In the genomic region with DNA sequence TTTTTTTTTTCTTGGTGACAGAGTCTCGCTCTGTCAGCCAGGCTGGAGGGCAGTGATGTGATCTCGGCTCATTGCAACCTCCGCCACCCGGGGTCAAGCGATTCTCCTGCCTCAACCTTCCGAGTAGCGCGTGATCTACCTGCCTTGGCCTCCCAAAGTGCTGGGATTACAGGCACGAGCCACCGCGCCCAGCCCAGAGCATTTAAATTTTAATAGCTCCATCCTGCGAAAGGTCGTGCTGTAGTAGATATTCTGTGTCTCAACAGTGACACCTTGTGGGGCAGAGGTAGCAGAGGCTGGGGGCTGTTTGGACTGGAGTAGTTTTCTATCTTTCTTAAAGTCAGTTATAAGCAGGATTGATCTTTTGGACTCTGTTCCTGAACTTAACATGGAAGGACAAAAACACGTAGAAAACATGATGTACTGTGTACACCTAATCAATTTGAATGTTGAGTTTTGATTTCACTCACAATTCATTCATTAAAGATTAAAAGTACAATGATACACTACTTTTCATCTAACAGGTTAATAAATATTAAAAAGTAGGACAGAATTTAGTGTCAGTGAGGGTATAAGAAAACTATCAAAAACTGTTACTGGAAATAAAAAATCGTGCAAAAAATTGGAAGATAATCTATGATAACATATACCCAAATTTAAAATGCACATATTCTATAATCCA, we compare ENCODE assay signal across 8 cellular contexts. TPM values are rescaled to one million over a fixed set of nuclear protein-coding genes. Genes with fewer than 3 reads are reported as not detected.
A peak's percentile ranks its signal among the peaks of the same experiment; 100 is the strongest.
DNase-seq lines count a peak whose midpoint lies in the region; ATAC-seq and TF ChIP-seq lines count a peak whose summit lies in the region.

No MANE protein-coding gene starts in this region.

- H3K9me3 ChIP-seq in MG63, result no peaks in the 10 kb centered on the region
- H3K9me3 ChIP-seq in right atrium auricular region, result no peaks in the 10 kb centered on the region
- no peaks in the 10 kb centered on the region for H3K9me3 ChIP-seq in psoas muscle

- H3K27ac ChIP-seq in right atrium auricular region (no peak overlapping the region), psoas muscle (no peak overlapping the region)

- DNase-seq in GM10266 (ENCODE audit: extremely low spot score), result peak; percentile 55
- DNase-seq in HCEC 1CT, result peak; percentile 68
- DNase-seq in MG63, result peak; percentile 30
- DNase-seq in SW480 (ENCODE audit: low spot score), result peak; percentile 78
- DNase-seq in amniotic epithelial cell (ENCODE audit: low read depth), result peak; percentile 61
- DNase-seq in right atrium auricular region (ENCODE audit: low spot score), result peak; percentile 63
- peak in 1 of 2 donors; percentile 31 for DNase-seq in psoas muscle
- no peak for DNase-seq in NCI-H524 treated with DMSO at 0.1 percent for 48 hours (lab: John Stamatoyannopoulos, UW)

- H3K27me3 ChIP-seq in MG63, result no peaks in the 10 kb centered on the region
- H3K27me3 ChIP-seq in right atrium auricular region, result no peaks in the 10 kb centered on the region
- H3K27me3 ChIP-seq in psoas muscle (ENCODE audit: insufficient read depth in 3 of 3, low read length in 2 of 3), result no peaks in the 10 kb centered on the region

- WGBS in psoas muscle, 3 donors, result 5 to 6% (median 6%) methylated on average over 15 of the region's 15 CpGs

- H3K4me1 ChIP-seq in right atrium auricular region, result peaks cover 0 to 5% of the 10 kb centered on the region in 2 donors
- no peaks in the 10 kb centered on the region for H3K4me1 ChIP-seq in psoas muscle

- ATAC-seq in psoas muscle, result peak; percentile 71 to 96 (median 88)

- H3K4me3 ChIP-seq in MG63 (no peak overlapping the region), right atrium auricular region (peak overlapping the region; percentile 9 to 34), psoas muscle (peak overlapping the region; percentile 4)

- intact Hi-C loops in psoas muscle (cut with DNase I), result loop anchor here (1.0 to 10.0 kb wide), 4 partner anchors 70 to 653 kb away; a partner anchor contains a TSS

- TF ChIP-seq CTCF in GM10266 (IDR thresholded peaks at IDR 0.05; ENCODE audit: control insufficient read depth, insufficient read depth, low read depth, missing control alignments) (peak; percentile 85), right atrium auricular region (IDR thresholded peaks at IDR 0.05) (peak; percentile 67 to 84), psoas muscle (IDR thresholded peaks at IDR 0.05) (peak; percentile 76)

- no peaks in the 10 kb centered on the region for H3K36me3 ChIP-seq in MG63
- no peaks in the 10 kb centered on the region for H3K36me3 ChIP-seq in right atrium auricular region
- no peaks in the 10 kb centered on the region for H3K36me3 ChIP-seq in psoas muscle (ENCODE audit: insufficient read depth in 1 of 2, low read depth in 1 of 2)

RNA-seq across cellular contexts. Expression of a gene that starts 11.0 kb away (rescaled TPM):
- 30.3 and 40.1 TPM in 2 replicates for total RNA-seq in MG63 (2014; rRNA removed; shearing (Covaris generic); ENCODE audit: low replicate concordance)
- total RNA-seq in right atrium auricular region (10 to 100 TPM; 51.0 to 62.1 TPM), psoas muscle (100 to 1,000 TPM; 116 to 152 (median 127) TPM)
- polyA plus RNA-seq in psoas muscle, result 10 to 100 TPM; 30.6 to 98.4 (median 47.9) TPM
